8 cellular contexts compared by ENCODE assay signal in the genomic region with DNA sequence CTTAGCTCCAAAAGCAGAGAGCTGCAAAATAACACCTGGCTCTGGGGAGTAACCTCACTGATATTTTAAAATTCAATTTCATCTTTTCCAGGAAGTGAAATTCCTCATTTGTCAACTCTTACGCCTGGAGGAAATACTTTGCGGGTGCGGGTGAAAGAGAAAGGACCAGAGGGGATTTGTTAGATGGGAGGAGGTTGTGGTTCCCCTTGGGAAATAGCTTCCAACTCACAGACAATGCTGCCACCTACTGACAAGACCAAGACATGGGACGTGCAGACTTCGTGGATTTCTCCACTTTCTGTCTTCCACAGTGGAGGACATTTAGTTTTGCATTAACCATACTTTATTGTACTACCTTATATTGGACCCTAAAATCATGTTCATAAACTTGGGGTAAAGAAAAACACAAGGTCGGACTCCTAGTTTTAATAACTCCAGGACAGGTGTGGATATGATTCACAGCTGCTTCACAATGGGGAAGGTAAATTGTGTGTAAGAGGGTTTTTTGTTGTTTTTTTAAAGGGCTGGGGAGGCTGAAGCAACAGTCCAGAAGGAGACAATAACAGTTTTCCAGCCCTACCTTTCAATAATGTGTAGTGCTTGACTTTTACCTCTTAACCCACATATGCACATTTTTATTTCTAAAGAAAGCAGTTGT. TPM values are rescaled to one million over a fixed set of nuclear protein-coding genes. Genes with fewer than 3 reads are reported as not detected.
DNase-seq lines count a peak whose midpoint lies in the region; ATAC-seq lines count a peak whose summit lies in the region.

No MANE protein-coding gene starts in this region.

- peak; percentile 57 for ATAC-seq in GM21528 (IDR thresholded peaks at IDR 0.05; ENCODE audit: low FRiP score, unreplicated experiment)
- peak; percentile 80 to 84 for ATAC-seq in activated naive CD4-positive, alpha-beta T cell treated with anti-CD3 and anti-CD28 coated beads, Interleukin-2, amount 50 U/mL, for 72 hours
- ATAC-seq in GM18907 (IDR thresholded peaks at IDR 0.05; ENCODE audit: unreplicated experiment): no peak

- intact Hi-C loops in posterior cingulate gyrus (cut with DNase I): loop anchor here (1.0 to 10.0 kb wide), 2 partner anchors 309 to 466 kb away; no protein-coding TSS in a partner anchor

- H3K4me3 ChIP-seq in SK-N-MC: no peak overlapping the region

- H3K9me3 ChIP-seq in SK-N-MC (ENCODE audit: low read depth, low read length): no peaks in the 10 kb centered on the region

- no peak overlapping the region for H3K27ac Mint-ChIP-seq in activated naive CD4-positive, alpha-beta T cell treated with anti-CD3 and anti-CD28 coated beads, Interleukin-2, amount 50 U/mL, for 72 hours

- no peaks in the 10 kb centered on the region for H3K9me3 Mint-ChIP-seq in activated naive CD4-positive, alpha-beta T cell treated with anti-CD3 and anti-CD28 coated beads, Interleukin-2, amount 50 U/mL, for 72 hours

- no peaks in the 10 kb centered on the region for H3K36me3 Mint-ChIP-seq in activated naive CD4-positive, alpha-beta T cell treated with anti-CD3 and anti-CD28 coated beads, Interleukin-2, amount 50 U/mL, for 72 hours

- H3K36me3 ChIP-seq in SK-N-MC (ENCODE audit: insufficient read depth, low read length): no peaks in the 10 kb centered on the region

- H3K27ac ChIP-seq in SK-N-MC: no peak overlapping the region

- H3K9ac ChIP-seq in SK-N-MC (ENCODE audit: insufficient read length): no peak overlapping the region

- DNase-seq in CD1c-positive myeloid dendritic cell (ENCODE audit: extremely low spot score) (peak; percentile 87), NCI-H1048 (lab: John Stamatoyannopoulos, UW) (peak; percentile 56), SK-N-MC (ENCODE audit: low read depth, low spot score) (peak; percentile 89), glomerular visceral epithelial cell (ENCODE audit: extremely low spot score) (peak; percentile 83), posterior cingulate gyrus (peak in 6 of 10 donors; percentile 42 to 90 (median 70))
- DNase-seq in activated naive CD4-positive, alpha-beta T cell treated with anti-CD3 and anti-CD28 coated beads, Interleukin-2, amount 50 U/mL, for 72 hours (ENCODE audit: low spot score in 2 of 2): peak in 1 of 2 donors; percentile 71

RNA-seq across cellular contexts. Expression of gene FBXL14, which starts 10.8 kb away (rescaled TPM):
- 10 to 100 TPM; 21.7 to 25.3 TPM for total RNA-seq in activated naive CD4-positive, alpha-beta T cell treated with anti-CD3 and anti-CD28 coated beads, Interleukin-2, amount 50 U/mL, for 72 hours

RNA-seq across cellular contexts. Expression of gene WNT5B, which starts 45.5 kb away (rescaled TPM):
- total RNA-seq in activated naive CD4-positive, alpha-beta T cell treated with anti-CD3 and anti-CD28 coated beads, Interleukin-2, amount 50 U/mL, for 72 hours: under 1 TPM in 1 of 2 donors, not detected in 1; 0.18 TPM
